21 cellular contexts compared by ENCODE assay signal in the genomic region with DNA sequence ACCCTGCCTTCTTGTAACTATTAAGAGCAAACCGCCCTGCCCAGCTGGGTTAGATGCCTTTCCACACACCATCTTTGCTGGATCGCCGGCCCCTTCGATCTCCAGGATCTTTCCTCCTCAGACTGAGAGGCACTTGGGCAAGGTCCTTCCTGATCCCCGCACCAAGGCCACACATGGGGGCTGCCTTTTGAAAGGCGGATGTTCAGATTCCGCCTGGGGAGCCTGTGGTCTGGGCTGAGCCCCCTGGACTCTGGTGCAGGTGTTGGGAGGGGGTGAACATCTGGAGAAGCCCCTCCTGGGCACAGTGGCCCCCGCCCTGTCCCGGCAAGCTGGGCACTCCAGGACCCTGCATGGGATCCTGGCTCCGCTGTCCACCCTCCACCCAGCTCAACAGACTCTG.
DNase-seq lines count a peak whose midpoint lies in the region; ATAC-seq and TF ChIP-seq lines count a peak whose summit lies in the region.
"Had no signal": no experiment of that assay in that cellular context is flagged by ENCODE, and none has a peak within 500 bp of the region (broad histone marks: within the 10 kb centered on the region; RNA-seq: fewer than 3 reads in every experiment).

No MANE protein-coding gene starts in this region.

- H3K79me2 ChIP-seq in osteoblast (ENCODE audit: insufficient read depth, low read length): no peaks in the 10 kb centered on the region
- no peaks in the 10 kb centered on the region for H3K79me2 ChIP-seq in OCI-LY7 (ENCODE audit: insufficient read depth, low read depth, low read length)

- peak; percentile 13 for DNase-seq in activated naive CD8-positive, alpha-beta T cell treated with anti-CD3 and anti-CD28 coated beads, Interleukin-2, amount 10 ng/mL, durations not matched to agents 7 days and 5 days
- no peak for DNase-seq in activated naive CD8-positive, alpha-beta T cell treated with anti-CD3 and anti-CD28 coated beads, Interleukin-2, amount 50 U/mL, for 24 hours
- peak; percentile 12 for DNase-seq in glutamatergic neuron
- peak; percentile 46 for DNase-seq in sigmoid colon
- DNase-seq in osteoblast (ENCODE audit: insufficient read length, low spot score, missing footprints): no peak
- no peak for DNase-seq in OCI-LY7 (ENCODE audit: low spot score)
- no peak for DNase-seq in NOMO-1 (lab: John Stamatoyannopoulos, UW; ENCODE audit: unreplicated experiment in 2 of 2)
- DNase-seq: 8988T; C1 segment of cervical spinal cord; CD4-positive, CD25-positive, alpha-beta regulatory T cell; COR-L47; DMS 273 treated with DMSO at 0.1 percent for 48 hours; DMS53; DND-41; EL; GOT3; HFFc6 had no signal

- peaks cover 6% of the 10 kb centered on the region for H3K27me3 Mint-ChIP-seq in activated naive CD8-positive, alpha-beta T cell treated with anti-CD3 and anti-CD28 coated beads, Interleukin-2, amount 10 ng/mL, durations not matched to agents 7 days and 5 days
- H3K27me3 Mint-ChIP-seq in activated naive CD8-positive, alpha-beta T cell treated with anti-CD3 and anti-CD28 coated beads, Interleukin-2, amount 50 U/mL, for 24 hours: peaks cover 12% of the 10 kb centered on the region
- H3K27me3 Mint-ChIP-seq in glutamatergic neuron (ENCODE audit: unreplicated experiment): peaks cover 6% of the 10 kb centered on the region

- H3K9me3 ChIP-seq in BLaER1 treated with 17β-estradiol and CSF1 and Interleukin-3, amounts not matched to agents 10 nM and 100 nM (replicated peaks in 1 of 11): peaks cover 6 to 15% (median 12%) of the 10 kb centered on the region in 11 experiments
- H3K9me3 ChIP-seq in sigmoid colon (peaks cover 0 to 3% (median 0%) of the 10 kb centered on the region in 4 donors), osteoblast (ENCODE audit: low read depth, low read length) (no peaks in the 10 kb centered on the region), OCI-LY7 (ENCODE audit: low read length) (no peaks in the 10 kb centered on the region)

- no peak for ATAC-seq in activated naive CD8-positive, alpha-beta T cell treated with anti-CD3 and anti-CD28 coated beads, Interleukin-2, amount 10 ng/mL, durations not matched to agents 7 days and 5 days (ENCODE audit: low read depth)
- ATAC-seq in activated naive CD8-positive, alpha-beta T cell treated with anti-CD3 and anti-CD28 coated beads, Interleukin-2, amount 50 U/mL, for 24 hours: no peak
- ATAC-seq: GM12878, HCT116 had no signal

- no peaks in the 10 kb centered on the region for H3K9me2 ChIP-seq in OCI-LY7 (ENCODE audit: insufficient read depth, low read length)

- no peaks in the 10 kb centered on the region for H3K9me3 Mint-ChIP-seq in activated naive CD8-positive, alpha-beta T cell treated with anti-CD3 and anti-CD28 coated beads, Interleukin-2, amount 10 ng/mL, durations not matched to agents 7 days and 5 days
- peaks cover 7% of the 10 kb centered on the region for H3K9me3 Mint-ChIP-seq in activated naive CD8-positive, alpha-beta T cell treated with anti-CD3 and anti-CD28 coated beads, Interleukin-2, amount 50 U/mL, for 24 hours
- H3K9me3 Mint-ChIP-seq in glutamatergic neuron (ENCODE audit: unreplicated experiment): peaks cover 7% of the 10 kb centered on the region

- TF ChIP-seq CTCF in glutamatergic neuron (IDR thresholded peaks at IDR 0.05; ENCODE audit: partially characterized antibody, unreplicated experiment): no peak
- no peak for TF ChIP-seq CTCF in sigmoid colon (IDR thresholded peaks at IDR 0.05)
- TF ChIP-seq CTCF in osteoblast (IDR thresholded peaks at IDR 0.05; ENCODE audit: extremely low read depth, low read depth, low read length): no peak
- no peak for TF ChIP-seq CTCF in OCI-LY7 (conservative IDR thresholded peaks at IDR 0.05; ENCODE audit: low read length)

- no peak overlapping the region for H3K27ac ChIP-seq in BLaER1 treated with 17β-estradiol and CSF1 and Interleukin-3, amounts not matched to agents 10 nM and 100 nM
- H3K27ac ChIP-seq in sigmoid colon (no peak overlapping the region), osteoblast (ENCODE audit: low read depth, low read length) (no peak overlapping the region), OCI-LY7 (ENCODE audit: low read depth, low read length, poor library complexity, severe bottlenecking) (no peak overlapping the region)

- no TSS peak for BruUV-seq in OCI-LY7 (replicated peaks; lab: Mats Ljungman, UMichigan)

- peaks cover 11 to 65% (median 52%) of the 10 kb centered on the region in 10 experiments for H3K4me1 ChIP-seq in BLaER1 treated with 17β-estradiol and CSF1 and Interleukin-3, amounts not matched to agents 10 nM and 100 nM
- H3K4me1 ChIP-seq in sigmoid colon: peaks cover 0 to 6% (median 3%) of the 10 kb centered on the region in 4 donors
- H3K4me1 ChIP-seq in osteoblast (ENCODE audit: insufficient read depth, low read length): no peaks in the 10 kb centered on the region
- no peaks in the 10 kb centered on the region for H3K4me1 ChIP-seq in OCI-LY7 (ENCODE audit: insufficient read depth, low read length, poor library complexity, severe bottlenecking)

- POLR2A ChIA-PET in activated naive CD8-positive, alpha-beta T cell treated with anti-CD3 and anti-CD28 coated beads, Interleukin-2, amount 10 ng/mL, durations not matched to agents 7 days and 5 days (lab: Charles Lee): no interaction called here
- POLR2A ChIA-PET in OCI-LY7 (lab: Charles Lee): no interaction called here

- no peaks in the 10 kb centered on the region; a peak in 1 of 22 replicates for H4K20me1 ChIP-seq in BLaER1 treated with 17β-estradiol and CSF1 and Interleukin-3, amounts not matched to agents 10 nM and 100 nM
- H4K20me1 ChIP-seq in osteoblast (ENCODE audit: insufficient read depth, low read length) (no peaks in the 10 kb centered on the region), OCI-LY7 (ENCODE audit: insufficient read depth, low read length) (no peaks in the 10 kb centered on the region)

- H3K4me2 ChIP-seq in BLaER1 treated with 17β-estradiol and CSF1 and Interleukin-3, amounts not matched to agents 10 nM and 100 nM: peak overlapping the region in 9 of 11 experiments; percentile 1 to 69 (median 49); a peak in 16 of 22 replicates
- no peak overlapping the region for H3K4me2 ChIP-seq in osteoblast (ENCODE audit: insufficient read depth, low read length)
- H3K4me2 ChIP-seq in OCI-LY7 (ENCODE audit: low read length): no peak overlapping the region

- H2AFZ ChIP-seq in osteoblast (ENCODE audit: low read length) (no peak overlapping the region), OCI-LY7 (ENCODE audit: low read length) (no peak overlapping the region)

- no peaks in the 10 kb centered on the region for H3K4me1 Mint-ChIP-seq in activated naive CD8-positive, alpha-beta T cell treated with anti-CD3 and anti-CD28 coated beads, Interleukin-2, amount 10 ng/mL, durations not matched to agents 7 days and 5 days
- H3K4me1 Mint-ChIP-seq in activated naive CD8-positive, alpha-beta T cell treated with anti-CD3 and anti-CD28 coated beads, Interleukin-2, amount 50 U/mL, for 24 hours: no peaks in the 10 kb centered on the region
- H3K4me1 Mint-ChIP-seq in glutamatergic neuron (ENCODE audit: low read depth, unreplicated experiment): peaks cover 17% of the 10 kb centered on the region

- no peak overlapping the region for H3K27ac Mint-ChIP-seq in activated naive CD8-positive, alpha-beta T cell treated with anti-CD3 and anti-CD28 coated beads, Interleukin-2, amount 10 ng/mL, durations not matched to agents 7 days and 5 days
- H3K27ac Mint-ChIP-seq in activated naive CD8-positive, alpha-beta T cell treated with anti-CD3 and anti-CD28 coated beads, Interleukin-2, amount 50 U/mL, for 24 hours: no peak overlapping the region
- no peak overlapping the region for H3K27ac Mint-ChIP-seq in glutamatergic neuron (ENCODE audit: unreplicated experiment)
- H3K27ac Mint-ChIP-seq: HFFc6 had no signal

- no peak for TF ChIP-seq EP300 in sigmoid colon (IDR thresholded peaks at IDR 0.05)

- no peak for TF ChIP-seq POLR2A in sigmoid colon (IDR thresholded peaks at IDR 0.05)

- no peak overlapping the region for H3K4me3 Mint-ChIP-seq in activated naive CD8-positive, alpha-beta T cell treated with anti-CD3 and anti-CD28 coated beads, Interleukin-2, amount 10 ng/mL, durations not matched to agents 7 days and 5 days
- no peak overlapping the region for H3K4me3 Mint-ChIP-seq in activated naive CD8-positive, alpha-beta T cell treated with anti-CD3 and anti-CD28 coated beads, Interleukin-2, amount 50 U/mL, for 24 hours
- H3K4me3 Mint-ChIP-seq in glutamatergic neuron (ENCODE audit: unreplicated experiment): no peak overlapping the region
- H3K4me3 Mint-ChIP-seq: CD4-positive, CD25-positive, alpha-beta regulatory T cell; CD8-positive, alpha-beta memory T cell; HFFc6 had no signal

- no peaks in the 10 kb centered on the region for H3K27me3 ChIP-seq in BLaER1 treated with 17β-estradiol and CSF1 and Interleukin-3, amounts not matched to agents 10 nM and 100 nM
- H3K27me3 ChIP-seq in sigmoid colon: no peaks in the 10 kb centered on the region
- H3K27me3 ChIP-seq in osteoblast (ENCODE audit: insufficient read depth, low read length): no peaks in the 10 kb centered on the region

- H3K36me3 ChIP-seq in BLaER1 treated with 17β-estradiol and CSF1 and Interleukin-3, amounts not matched to agents 10 nM and 100 nM: no peaks in the 10 kb centered on the region
- H3K36me3 ChIP-seq in sigmoid colon: no peaks in the 10 kb centered on the region
- no peaks in the 10 kb centered on the region for H3K36me3 ChIP-seq in osteoblast (ENCODE audit: insufficient read depth, low read length)
- no peaks in the 10 kb centered on the region for H3K36me3 ChIP-seq in OCI-LY7 (ENCODE audit: insufficient read depth, low read length)

- intact Hi-C loops in sigmoid colon (cut with DNase I) (no loop called here), OCI-LY7 (cut with micrococcal nuclease; ENCODE audit: unreplicated experiment) (no loop called here)

- no peak overlapping the region for H3K4me3 ChIP-seq in BLaER1 treated with 17β-estradiol and CSF1 and Interleukin-3, amounts not matched to agents 10 nM and 100 nM
- H3K4me3 ChIP-seq in sigmoid colon (no peak overlapping the region), osteoblast (ENCODE audit: insufficient read depth, low read length) (no peak overlapping the region), OCI-LY7 (ENCODE audit: low read depth, low read length, poor library complexity, severe bottlenecking) (no peak overlapping the region)
- H3K4me3 ChIP-seq: GM12878 had no signal

- no peaks in the 10 kb centered on the region for H3K36me3 Mint-ChIP-seq in activated naive CD8-positive, alpha-beta T cell treated with anti-CD3 and anti-CD28 coated beads, Interleukin-2, amount 10 ng/mL, durations not matched to agents 7 days and 5 days
- no peaks in the 10 kb centered on the region for H3K36me3 Mint-ChIP-seq in activated naive CD8-positive, alpha-beta T cell treated with anti-CD3 and anti-CD28 coated beads, Interleukin-2, amount 50 U/mL, for 24 hours (ENCODE audit: low read depth)
- H3K36me3 Mint-ChIP-seq in glutamatergic neuron (ENCODE audit: unreplicated experiment): peaks cover 3% of the 10 kb centered on the region
- H3K36me3 Mint-ChIP-seq: CD4-positive, CD25-positive, alpha-beta regulatory T cell; CD8-positive, alpha-beta memory T cell had no signal

- 94 to 95% methylated on average over 10 of the region's 10 CpGs for WGBS in sigmoid colon, 2 donors

- no peak overlapping the region for H3K9ac ChIP-seq in BLaER1 treated with 17β-estradiol and CSF1 and Interleukin-3, amounts not matched to agents 10 nM and 100 nM

- CTCF ChIA-PET in OCI-LY7 (lab: Charles Lee; ENCODE audit: unreplicated experiment): no interaction called here

Comparison
In these comparisons a context has a peak if more than half of its experiments do, and no peak if none do; other contexts are left out.
1. DNase-seq: peak in activated naive CD8-positive, alpha-beta T cell treated with anti-CD3 and anti-CD28 coated beads, Interleukin-2, amount 10 ng/mL, durations not matched to agents 7 days and 5 days (single experiment), glutamatergic neuron (single experiment) and sigmoid colon (single experiment); none in activated naive CD8-positive, alpha-beta T cell treated with anti-CD3 and anti-CD28 coated beads, Interleukin-2, amount 50 U/mL, for 24 hours (single experiment), osteoblast (single experiment), OCI-LY7 (single experiment) and NOMO-1 (0 of 2).
2. H3K4me2 ChIP-seq: peak in BLaER1 treated with 17β-estradiol and CSF1 and Interleukin-3, amounts not matched to agents 10 nM and 100 nM (9 of 11); none in osteoblast (single experiment) and OCI-LY7 (single experiment).